In genomic region chr6:159103396-159104162, GRCh38 we compare ENCODE assay signal across 1 cellular context.
TF ChIP-seq lines count a peak whose summit lies in the region.

No MANE protein-coding gene starts in this region.

TF ChIP-seq in WTC11, 78 proteins besides CTCF, POLR2A, EP300 and RAD21 (continued from another document):
- TF ChIP-seq FOXP4 (CRISPR knock-in tag; IDR thresholded peaks at IDR 0.05) (no peak), ZNF425 (CRISPR knock-in tag; conservative IDR thresholded peaks at IDR 0.05) (no peak), ZNF121 (CRISPR knock-in tag; IDR thresholded peaks at IDR 0.05) (no peak), E2F4 (CRISPR knock-in tag; IDR thresholded peaks at IDR 0.05; ENCODE audit: borderline replicate concordance, low read depth) (no peak), FOXK1 (CRISPR knock-in tag; IDR thresholded peaks at IDR 0.05) (no peak), USF1 (CRISPR knock-in tag; IDR thresholded peaks at IDR 0.05) (no peak), ZNF138 (CRISPR knock-in tag; conservative IDR thresholded peaks at IDR 0.05) (no peak), OVOL2 (CRISPR knock-in tag; IDR thresholded peaks at IDR 0.05; ENCODE audit: borderline replicate concordance) (no peak), HMGXB4 (CRISPR knock-in tag; IDR thresholded peaks at IDR 0.05) (no peak), ATF6 (CRISPR knock-in tag; IDR thresholded peaks at IDR 0.05) (no peak), CREB1 (CRISPR knock-in tag; IDR thresholded peaks at IDR 0.05) (no peak), NFE2L1 (CRISPR knock-in tag; IDR thresholded peaks at IDR 0.05) (no peak), ZNF219 (CRISPR knock-in tag; IDR thresholded peaks at IDR 0.05; ENCODE audit: borderline replicate concordance) (no peak), SOX15 (CRISPR knock-in tag; IDR thresholded peaks at IDR 0.05) (no peak), NFATC4 (CRISPR knock-in tag; IDR thresholded peaks at IDR 0.05) (no peak)
TF ChIP-seq in WTC11: peak in this region for 0.
